20 cellular contexts compared by ENCODE assay signal in genomic region chr1:226943927-226944326, GRCh38. TPM values are rescaled to one million over a fixed set of nuclear protein-coding genes. Genes with fewer than 3 reads are reported as not detected.
DNase-seq lines count a peak whose midpoint lies in the region; ATAC-seq, FAIRE-seq and TF ChIP-seq lines count a peak whose summit lies in the region.
"Had no signal": no experiment of that assay in that cellular context is flagged by ENCODE, and none has a peak within 500 bp of the region (broad histone marks: within the 10 kb centered on the region; RNA-seq: fewer than 3 reads in every experiment).

No MANE protein-coding gene starts in this region.

- H2BK120ac ChIP-seq in H1 (replicated peaks; ENCODE audit: low read depth, low read length) (no peak overlapping the region), neuronal stem cell (ENCODE audit: low read depth, low read length) (no peak overlapping the region)

- peaks cover 12% of the 10 kb centered on the region for H3K79me1 ChIP-seq in H1 (ENCODE audit: low read depth, low read length)
- peaks cover 3% of the 10 kb centered on the region for H3K79me1 ChIP-seq in neuronal stem cell (ENCODE audit: low read depth, low read length)

- peaks cover 16% of the 10 kb centered on the region; the same call in 1 of the 2 replicates for H3K36me3 ChIP-seq in BLaER1
- no peaks in the 10 kb centered on the region; a peak in 1 of 3 replicates for H3K36me3 ChIP-seq in HEK293 (ENCODE audit: control insufficient read depth in 2 of 2, insufficient read depth in 1 of 2, low read length in 2 of 2)
- no peaks in the 10 kb centered on the region for H3K36me3 ChIP-seq in H1 (ENCODE audit: control insufficient read depth in 2 of 4, insufficient read depth in 4 of 4, low read length in 3 of 4)
- no peaks in the 10 kb centered on the region for H3K36me3 ChIP-seq in neuronal stem cell (replicated peaks in 1 of 2; ENCODE audit: control insufficient read depth in 2 of 2, insufficient read depth in 2 of 2, low read length in 2 of 2)

- H3K23me2 ChIP-seq in H1 (ENCODE audit: low read depth, low read length) = peaks cover 9% of the 10 kb centered on the region

- TF ChIP-seq RAD21 in H1 (IDR thresholded peaks at IDR 0.05 in 1 of 2, conservative IDR thresholded peaks at IDR 0.05 in 1 of 2; ENCODE audit: low read depth in 2 of 2, low read length in 2 of 2) = no peak

- H3K4me3 ChIP-seq in BLaER1 (no peak overlapping the region), HEK293 (ENCODE audit: low read depth, low read length) (no peak overlapping the region), H1 (ENCODE audit: extremely low read depth in 1 of 4, insufficient read depth in 2 of 4, low read depth in 3 of 4, low read length in 4 of 4) (no peak overlapping the region), neuronal stem cell (ENCODE audit: low read length in 2 of 2) (no peak overlapping the region)

- no peak for TF ChIP-seq EP300 in H1 (IDR thresholded peaks at IDR 0.05; ENCODE audit: borderline replicate concordance in 1 of 2, low read depth in 2 of 2, low read length in 2 of 2)

- no peak for TF ChIP-seq POLR2A in H1 (IDR thresholded peaks at IDR 0.05; ENCODE audit: control extremely low read depth in 1 of 2, low read depth in 2 of 2, low read length in 2 of 2)

- H3K9ac ChIP-seq in BLaER1 = no peak overlapping the region
- H3K9ac ChIP-seq in H1 (replicated peaks in 1 of 4; ENCODE audit: extremely low read depth in 1 of 4, low read depth in 3 of 4, low read length in 3 of 4) = no peak overlapping the region; a peak in 1 of 7 replicates
- no peak overlapping the region for H3K9ac ChIP-seq in neuronal stem cell (ENCODE audit: low read depth, low read length, poor library complexity)

- CTCF ChIA-PET in HEK293 (lab: Yijun Ruan, JAX) (interaction anchor here (0.6 kb wide), 1 partner anchor 118 kb away, joined by 4 read pairs; no protein-coding TSS in a partner anchor), H1 (lab: Charles Lee; ENCODE audit: partially characterized antibody) (interaction anchor here (1.0 to 1.2 kb wide), 2 partner anchors 22 to 24 kb away, joined by 3 to 4 read pairs; no protein-coding TSS in a partner anchor)

- no peak overlapping the region for H2BK20ac ChIP-seq in H1 (ENCODE audit: low read length)

- 84% methylated on average over 2 of the region's 2 CpGs; no CpG with 5 or more reads in 1 of the 2 experiments for WGBS in H1 (ENCODE audit: extremely low coverage in 1 of 2, insufficient coverage in 1 of 2, insufficient read length in 1 of 2, insufficient replicate concordance in 2 of 2, low coverage in 1 of 2, low lambda C conversion rate in 2 of 2, missing lambda C conversion rate in 1 of 2), 2 experiments
- no CpG with 5 or more reads among the region's 2 CpGs for WGBS in neuronal stem cell (ENCODE audit: extremely low coverage in 2 of 2, insufficient read length in 2 of 2, insufficient replicate concordance in 1 of 2), 2 donors

- H4K20me1 ChIP-seq in BLaER1 = peaks cover 73% of the 10 kb centered on the region
- peaks cover 1 to 3% of the 10 kb centered on the region in 2 experiments for H4K20me1 ChIP-seq in H1 (replicated peaks in 1 of 2; ENCODE audit: control insufficient read depth in 1 of 2, insufficient read depth in 2 of 2, low read length in 2 of 2)

- H4K91ac ChIP-seq in H1 (replicated peaks; ENCODE audit: insufficient read length, low read length) (no peak overlapping the region), neuronal stem cell (ENCODE audit: low read depth, low read length, poor library complexity) (no peak overlapping the region)

- TF ChIP-seq CTCF in HEK293 (tag by site-specific recombination; IDR thresholded peaks at IDR 0.05) (no peak), H1 (IDR thresholded peaks at IDR 0.05; ENCODE audit: control extremely low read depth in 1 of 3, insufficient read depth in 1 of 3, low read depth in 1 of 3, low read length in 3 of 3) (no peak)

- H3K4me2 ChIP-seq in BLaER1 (peak overlapping the region; percentile 39), H1 (ENCODE audit: insufficient read depth in 1 of 2, low read depth in 2 of 2, low read length in 2 of 2) (no peak overlapping the region), neuronal stem cell (ENCODE audit: insufficient read depth, low read length, poor library complexity, severe bottlenecking) (no peak overlapping the region)

- H2AK5ac ChIP-seq in H1 (ENCODE audit: low read depth, low read length) (0 out of 2 replicates have a peak overlapping the region, but pooled peaks have one; percentile 29), neuronal stem cell (ENCODE audit: low read depth, low read length) (peak overlapping the region; percentile 76)

- H2AFZ ChIP-seq in H1 (ENCODE audit: low read length) (no peak overlapping the region), neuronal stem cell (ENCODE audit: low read length) (no peak overlapping the region)

- H3K9me3 ChIP-seq in BLaER1 (peaks cover 6% of the 10 kb centered on the region; the same call in 1 of the 2 replicates), HEK293 (ENCODE audit: control insufficient read depth, insufficient read depth, low read depth, low read length) (no peaks in the 10 kb centered on the region), H1 (ENCODE audit: insufficient read depth in 2 of 2, low read depth in 1 of 2, low read length in 1 of 2) (no peaks in the 10 kb centered on the region; a peak in 1 of 4 replicates), neuronal stem cell (replicated peaks in 1 of 2; ENCODE audit: control insufficient read depth in 2 of 2, insufficient read depth in 1 of 2, low read depth in 1 of 2, low read length in 2 of 2) (peaks cover 2 to 6% of the 10 kb centered on the region in 2 donors)

- H4K5ac ChIP-seq in H1 (ENCODE audit: insufficient read length, low read depth, low read length) = no peak overlapping the region

- H2BK12ac ChIP-seq in H1 (ENCODE audit: low read depth, low read length) = no peak overlapping the region
- H2BK12ac ChIP-seq in neuronal stem cell (ENCODE audit: low read length) = no peak overlapping the region

- DNase-seq in H1 (ENCODE audit: low read depth in 1 of 2, low spot score in 2 of 2) (no peak), neuronal stem cell (ENCODE audit: low spot score) (no peak), RKO (ENCODE audit: low spot score) (no peak), GM03348 (ENCODE audit: low spot score) (no peak)
- no peak for DNase-seq in activated effector memory CD4-positive, alpha-beta T cell treated with Interleukin-2 at 50 U/mL for 16 hours
- DNase-seq: H9; MV-4-11; NCI-H1930; NCI-H446; stimulated activated naive CD8-positive, alpha-beta T cell treated with anti-CD3 and anti-CD28 coated beads, Interleukin-15, amount 100 ng/mL, for 72 hours; SW 1271 had no signal

- H3K27ac ChIP-seq in BLaER1 (0 out of 2 replicates have a peak overlapping the region, but pooled peaks have one; percentile 22), HEK293 (ENCODE audit: extremely low read depth, low read depth, low read length) (no peak overlapping the region), H1 (ENCODE audit: low read depth, low read length) (no peak overlapping the region), neuronal stem cell (replicated peaks; ENCODE audit: low read length) (no peak overlapping the region)
- H3K27ac ChIP-seq: HL-60, RWPE1 had no signal

- POLR2A ChIA-PET in HEK293 (lab: Yijun Ruan, JAX) = interaction anchor here (0.5 kb wide), 1 partner anchor 530 kb away, joined by 4 read pairs; no protein-coding TSS in a partner anchor
- POLR2A ChIA-PET in H1 (lab: Charles Lee; ENCODE audit: partially characterized antibody) = no interaction called here

- H2BK5ac ChIP-seq in H1 (ENCODE audit: low read depth, low read length) (no peak overlapping the region), neuronal stem cell (ENCODE audit: low read length) (no peak overlapping the region)

- H2BK15ac ChIP-seq in H1 (ENCODE audit: low read length) (no peak overlapping the region), neuronal stem cell (ENCODE audit: low read length) (no peak overlapping the region)

- H3K23ac ChIP-seq in H1 (ENCODE audit: insufficient read length) (no peak overlapping the region), neuronal stem cell (ENCODE audit: low read depth, low read length, poor library complexity) (no peak overlapping the region)

- H3K14ac ChIP-seq in H1 (ENCODE audit: insufficient read length) = no peak overlapping the region
- H3K14ac ChIP-seq in neuronal stem cell (ENCODE audit: low read length) = no peak overlapping the region

- no peak overlapping the region for H4K8ac ChIP-seq in H1 (ENCODE audit: extremely low read depth, insufficient read depth, low read length)
- H4K8ac ChIP-seq in neuronal stem cell (ENCODE audit: low read depth, low read length) = no peak overlapping the region

- H3K18ac ChIP-seq in H1 (ENCODE audit: extremely low read depth, low read length) = no peak overlapping the region
- H3K18ac ChIP-seq in neuronal stem cell (ENCODE audit: low read length) = no peak overlapping the region

- H3K27me3 ChIP-seq in BLaER1 = no peaks in the 10 kb centered on the region
- H3K27me3 ChIP-seq in H1 (replicated peaks in 1 of 4; ENCODE audit: control insufficient read depth in 3 of 4, extremely low read depth in 1 of 4, insufficient read depth in 3 of 4, low read length in 3 of 4) = peaks cover 0 to 2% (median 0%) of the 10 kb centered on the region in 4 experiments; a peak in 3 of 7 replicates
- no peaks in the 10 kb centered on the region for H3K27me3 ChIP-seq in neuronal stem cell (ENCODE audit: control insufficient read depth in 3 of 3, insufficient read depth in 3 of 3, low read depth in 1 of 3, low read length in 3 of 3)

- no peak for ATAC-seq in GM18502 (IDR thresholded peaks at IDR 0.05; ENCODE audit: poor library complexity, unreplicated experiment)
- ATAC-seq: esophagus mucosa; stimulated activated naive CD8-positive, alpha-beta T cell treated with anti-CD3 and anti-CD28 coated beads, Interleukin-15, amount 100 ng/mL, for 72 hours had no signal

- H3K4me1 ChIP-seq in BLaER1 = peaks cover 64% of the 10 kb centered on the region
- H3K4me1 ChIP-seq in HEK293 (ENCODE audit: control insufficient read depth, insufficient read depth, low read length) = peaks cover 11% of the 10 kb centered on the region
- H3K4me1 ChIP-seq in H1 (replicated peaks in 1 of 4; ENCODE audit: control insufficient read depth in 3 of 4, insufficient read depth in 4 of 4, low read length in 3 of 4) = peaks cover 0 to 11% (median 3%) of the 10 kb centered on the region in 4 experiments; a peak in 6 of 7 replicates
- H3K4me1 ChIP-seq in neuronal stem cell (ENCODE audit: control insufficient read depth in 2 of 2, insufficient read depth in 1 of 2, low read depth in 1 of 2, low read length in 2 of 2) = peaks cover 11 to 18% of the 10 kb centered on the region in 2 donors

- H3K4ac ChIP-seq in H1 (replicated peaks; ENCODE audit: insufficient read length, low read depth, low read length) (no peak overlapping the region), neuronal stem cell (ENCODE audit: low read length) (no peak overlapping the region)

- no peak for FAIRE-seq in H1 (lab: Jason Lieb, UNC)
- FAIRE-seq: bronchial epithelial cell, GM19239, urothelium cell line had no signal

- H3K79me2 ChIP-seq in H1 (ENCODE audit: control insufficient read depth in 1 of 2, insufficient read depth in 2 of 2, low read length in 2 of 2) = peaks cover 0 to 74% of the 10 kb centered on the region in 2 experiments; a peak in 2 of 4 replicates

- no peak overlapping the region for H3K56ac ChIP-seq in H1 (replicated peaks; ENCODE audit: insufficient read length, low read depth, low read length)

RNA-seq across cellular contexts. Expression of gene COQ8A, which starts 3.8 kb away (rescaled TPM):
- 38.9 and 39.0 TPM in 2 replicates for total RNA-seq in H1 (2021; fragmentation: NEBNext Ultra II Directional; extraction: Animal tissue kit (Norgen Biotek cat#: 25700))
- 28.5 and 40.2 TPM in 2 replicates for polyA plus RNA-seq in H1 (2011; rRNA removed)
- polyA plus RNA-seq in H1 (2011; cell fraction: cytosol; rRNA removed) = 38.6 TPM
- 61.2 TPM for polyA plus RNA-seq in H1 (2011; cell fraction: nucleus; rRNA removed)
- 27.1 to 32.5 TPM (median 31.3 TPM) in 4 replicates for polyA plus RNA-seq in H1 (2012, experiment 1 of 2)
- polyA plus RNA-seq in H1 (2012, experiment 2 of 2) = 35.2 TPM
- polyA plus RNA-seq in H1 (2013, experiment 1 of 2) = 17.0 TPM
- 17.1 TPM for polyA plus RNA-seq in H1 (2013, experiment 2 of 2)
- 19.0 and 25.9 TPM in 2 replicates for polyA minus RNA-seq in H1 (2011; rRNA and poly(A)+ RNA removed)
- polyA minus RNA-seq in H1 (2011; cell fraction: cytosol; rRNA and poly(A)+ RNA removed) = 16.7 TPM
- 16.0 TPM for polyA minus RNA-seq in H1 (2011; cell fraction: nucleus; rRNA and poly(A)+ RNA removed)
- 9.2 TPM for polyA plus RNA-seq in neuronal stem cell (2013, experiment 1 of 2)
- 8.8 TPM for polyA plus RNA-seq in neuronal stem cell (2013, experiment 2 of 2)
